Comparison of ENCODE assay signal across 17 cellular contexts in the genomic region with DNA sequence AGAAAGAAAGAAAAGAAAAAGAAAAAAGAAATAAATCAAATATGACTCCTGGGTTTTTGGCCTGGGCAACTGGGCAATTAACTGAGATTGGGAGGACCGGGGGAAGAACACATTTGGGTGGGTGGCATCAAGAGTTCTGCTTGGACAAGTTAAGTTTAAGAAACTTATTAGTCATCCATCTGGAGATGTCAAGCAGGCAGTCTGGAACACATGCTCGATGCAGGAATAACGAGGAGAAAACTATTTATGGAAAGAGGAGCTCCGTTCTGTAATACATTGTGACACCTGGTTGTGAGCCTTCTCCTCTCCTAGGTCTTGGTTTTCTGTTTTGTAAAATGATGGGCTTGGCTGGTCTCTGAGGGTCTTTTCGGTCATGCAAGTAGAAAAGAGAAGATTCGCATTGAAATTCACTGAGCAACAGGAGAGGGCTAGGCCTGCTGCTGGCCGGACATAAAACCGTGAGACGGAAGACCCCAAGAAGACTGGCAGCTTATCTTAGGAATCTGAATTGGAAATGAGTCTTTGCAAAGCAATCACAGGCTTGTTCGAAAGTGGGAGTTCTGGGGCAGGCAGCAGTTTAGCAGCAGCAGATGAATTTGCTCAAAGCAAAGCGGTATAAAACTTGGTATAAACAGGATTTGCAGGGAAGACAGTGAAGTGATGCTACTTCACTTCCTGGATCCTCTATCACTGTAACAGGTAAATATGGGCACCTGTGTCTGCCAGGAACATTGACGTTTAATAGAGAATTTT. TPM values are rescaled to one million over a fixed set of nuclear protein-coding genes. Genes with fewer than 3 reads are reported as not detected.
A peak's percentile ranks its signal among the peaks of the same experiment; 100 is the strongest.
DNase-seq lines count a peak whose midpoint lies in the region; TF ChIP-seq lines count a peak whose summit lies in the region.
"Had no signal": no experiment of that assay in that cellular context is flagged by ENCODE, and none has a peak within 500 bp of the region (broad histone marks: within the 10 kb centered on the region; RNA-seq: fewer than 3 reads in every experiment).

No MANE protein-coding gene starts in this region.

- H3F3A ChIP-seq in neural progenitor cell (ENCODE audit: low read depth) = no peaks in the 10 kb centered on the region

- H3K27me3 Mint-ChIP-seq in neural progenitor cell (ENCODE audit: insufficient read depth, low read depth) = no peaks in the 10 kb centered on the region

- H3K4me1 Mint-ChIP-seq in neural progenitor cell = peaks cover 28% of the 10 kb centered on the region

- no peak overlapping the region for H3K4me3 ChIP-seq in neural progenitor cell
- no peak overlapping the region for H3K4me3 ChIP-seq in SJCRH30
- H3K4me3 ChIP-seq: A549, GM23248 had no signal

- no peaks in the 10 kb centered on the region for H3K79me2 ChIP-seq in neural progenitor cell (ENCODE audit: low read depth)

- H3K4me1 ChIP-seq in neural progenitor cell (no peaks in the 10 kb centered on the region), SJCRH30 (no peaks in the 10 kb centered on the region)
- H3K4me1 ChIP-seq: Caco-2 had no signal

- DNase-seq in DMS 273 (lab: John Stamatoyannopoulos, UW; ENCODE audit: unreplicated experiment) (peak; percentile 53), caudate nucleus (lab: John Stamatoyannopoulos, UW) (peak in 26 of 61 donors; percentile 18 to 84 (median 40)), neural progenitor cell (ENCODE audit: low spot score) (no peak), putamen (ENCODE audit: low spot score) (peak; percentile 73), NCI-H2196 (lab: John Stamatoyannopoulos, UW; ENCODE audit: unreplicated experiment) (no peak), NCI-H446 treated with DMSO at 0.1 percent for 48 hours (lab: John Stamatoyannopoulos, UW) (no peak), SJCRH30 (no peak)
- DNase-seq: AML-193; Caco-2; CD4-positive, alpha-beta T cell; DMS79 treated with DMSO at 0.1 percent for 48 hours; GF-D8; GM23248; HCEC 1CT had no signal

- no peak overlapping the region for H2AFZ ChIP-seq in neural progenitor cell (replicated peaks)
- H2AFZ ChIP-seq: GM23248 had no signal

- H3K36me3 Mint-ChIP-seq in neural progenitor cell = peaks cover 6% of the 10 kb centered on the region

- H3K4me3 Mint-ChIP-seq in neural progenitor cell = no peak overlapping the region
- H3K4me3 Mint-ChIP-seq: CD4-positive, alpha-beta T cell had no signal

- peak overlapping the region; percentile 91 for H3K27ac Mint-ChIP-seq in neural progenitor cell
- H3K27ac Mint-ChIP-seq: CD4-positive, alpha-beta T cell had no signal

- no peaks in the 10 kb centered on the region for H4K20me1 ChIP-seq in neural progenitor cell (ENCODE audit: low read depth)

- H3K27me3 ChIP-seq in neural progenitor cell (no peaks in the 10 kb centered on the region), SJCRH30 (no peaks in the 10 kb centered on the region)

- H3K9ac ChIP-seq in neural progenitor cell = no peak overlapping the region
- H3K9ac ChIP-seq: GM23248 had no signal

- H3K27ac ChIP-seq in caudate nucleus (ENCODE audit: low read depth, low read length) = peak overlapping the region; percentile 58
- no peak overlapping the region for H3K27ac ChIP-seq in neural progenitor cell
- H3K27ac ChIP-seq in SJCRH30 = no peak overlapping the region
- H3K27ac ChIP-seq: 22Rv1, A549, C4-2B, GM23248 had no signal

- no peak overlapping the region for H3K4me2 ChIP-seq in neural progenitor cell
- H3K4me2 ChIP-seq: A549 had no signal

- H3K9me3 ChIP-seq in neural progenitor cell (ENCODE audit: low read depth) = peaks cover 8% of the 10 kb centered on the region
- H3K9me3 ChIP-seq in SJCRH30 (replicated peaks) = peaks cover 8% of the 10 kb centered on the region; the same call in 1 of the 2 replicates
- H3K9me3 ChIP-seq: Caco-2 had no signal

- TF ChIP-seq CTCF in neural progenitor cell (IDR thresholded peaks at IDR 0.05) = no peak

- H3K36me3 ChIP-seq in neural progenitor cell (no peaks in the 10 kb centered on the region), SJCRH30 (no peaks in the 10 kb centered on the region)

- H3K9me3 Mint-ChIP-seq in neural progenitor cell = peaks cover 22% of the 10 kb centered on the region
- H3K9me3 Mint-ChIP-seq: CD4-positive, alpha-beta T cell had no signal

RNA-seq across cellular contexts. Expression of a gene that starts 51.4 kb away (rescaled TPM):
- total RNA-seq in neural progenitor cell (ENCODE audit: low replicate concordance) = 29.4 and 36.3 TPM in 2 replicates
- total RNA-seq in SJCRH30 (2014; rRNA removed; shearing (Covaris generic)) = 32.2 and 40.9 TPM in 2 replicates

Comparison
In these comparisons a context has a peak if more than half of its experiments do, and no peak if none do; other contexts are left out.
1. DNase-seq: peak in DMS 273 (single experiment) and putamen (single experiment); none in neural progenitor cell (single experiment), NCI-H2196 (single experiment), NCI-H446 treated with DMSO at 0.1 percent for 48 hours (single experiment) and SJCRH30 (0 of 2).